Comparison of ENCODE assay signal across 34 cellular contexts in genomic region chr5:149846021-149846420, GRCh38.
"Had no signal": no experiment of that assay in that cellular context is flagged by ENCODE, and none has a peak within 500 bp of the region (broad histone marks: within the 10 kb centered on the region; RNA-seq: fewer than 3 reads in every experiment).

No MANE protein-coding gene starts in this region.

- H3K4me1 ChIP-seq: adrenal gland, body of pancreas, breast epithelium had no signal

- H3K4me1 Mint-ChIP-seq: activated B cell treated with CpG ODN at 0.5 μM for 24 hours; activated CD4-positive, alpha-beta T cell treated with anti-CD3 and anti-CD28 coated beads, Interleukin-2, amount 10 ng/mL, durations not matched to agents 24 days and 14 days; activated naive CD8-positive, alpha-beta T cell treated with anti-CD3 and anti-CD28 coated beads for 36 hours; activated T-helper 17 cell treated with anti-CD3 and anti-CD28 coated beads, Interleukin-2, amount 50 U/mL, for 72 hours had no signal

- H3K27me3 Mint-ChIP-seq: activated B cell treated with CpG ODN at 0.5 μM for 24 hours; activated CD4-positive, alpha-beta memory T cell treated with anti-CD3 and anti-CD28 coated beads for 36 hours; activated CD4-positive, alpha-beta T cell treated with anti-CD3 and anti-CD28 coated beads, Interleukin-2, amount 10 ng/mL, durations not matched to agents 24 days and 14 days; activated CD8-positive, alpha-beta T cell treated with anti-CD3 and anti-CD28 coated beads for 36 hours; activated naive CD8-positive, alpha-beta T cell treated with anti-CD3 and anti-CD28 coated beads for 36 hours; activated T-helper 17 cell treated with anti-CD3 and anti-CD28 coated beads, Interleukin-2, amount 50 U/mL, for 72 hours had no signal

- H3K36me3 ChIP-seq: brain microvascular endothelial cell, breast epithelium had no signal

- H3K27ac ChIP-seq: adrenal gland, body of pancreas, brain microvascular endothelial cell, breast epithelium, VCaP had no signal

- H3K27ac Mint-ChIP-seq: activated B cell treated with CpG ODN at 0.5 μM for 24 hours; activated CD4-positive, alpha-beta memory T cell treated with anti-CD3 and anti-CD28 coated beads for 36 hours; activated CD4-positive, alpha-beta T cell treated with anti-CD3 and anti-CD28 coated beads, Interleukin-2, amount 10 ng/mL, durations not matched to agents 24 days and 14 days; activated CD8-positive, alpha-beta T cell treated with anti-CD3 and anti-CD28 coated beads for 36 hours; activated naive CD4-positive, alpha-beta T cell treated with anti-CD3 and anti-CD28 coated beads for 36 hours; activated naive CD4-positive, alpha-beta T cell treated with anti-CD3 and anti-CD28 coated beads, Interleukin-2, amount 50 U/mL, for 72 hours; activated naive CD8-positive, alpha-beta T cell treated with anti-CD3 and anti-CD28 coated beads for 36 hours; activated T-cell treated with anti-CD3 and anti-CD28 coated beads, Interleukin-2, amount 50 U/mL, for 72 hours; activated T-helper 1 cell treated with anti-CD3 and anti-CD28 coated beads, Interleukin-12 subunit alpha, Interleukin-12 subunit beta, Interleukin-2, Interleukin-4 antibody, amounts not matched to agents 30 ng/mL and 10 ng/mL and 1 ng/mL, durations not matched to agents 14 hours and 24 hours and 36 hours; activated T-helper 17 cell treated with anti-CD3 and anti-CD28 coated beads, Interleukin-2, amount 50 U/mL, for 72 hours; T-helper 1 cell treated with Interleukin-12 subunit alpha and Interleukin-12 subunit beta and Interleukin-4 antibody, amounts not matched to agents 30 μg/mL and 1 μg/mL, for 36 hours; T-helper 2 cell treated with Interferon-gamma antibody and Interleukin-4, amounts not matched to agents 5 μg/mL and 100 μg/mL, for 36 hours had no signal

- DNase-seq: activated B cell treated with CpG ODN at 0.5 μM for 24 hours; activated CD4-positive, alpha-beta memory T cell treated with anti-CD3 and anti-CD28 coated beads for 36 hours; activated CD4-positive, alpha-beta T cell treated with anti-CD3 and anti-CD28 coated beads for 4 hours; activated CD4-positive, alpha-beta T cell treated with anti-CD3 and anti-CD28 coated beads, Interleukin-2, amount 10 ng/mL, durations not matched to agents 24 days and 14 days; activated CD4-positive, alpha-beta T cell treated with anti-CD3 and anti-CD28 coated beads, Interleukin-2, amount 50 U/mL, for 1 hour; activated CD4-positive, alpha-beta T cell treated with anti-CD3 and anti-CD28 coated beads, Interleukin-2, amount 50 U/mL, for 4 hours; activated CD4-positive, CD25-positive, alpha-beta regulatory T cell treated with anti-CD3 and anti-CD28 coated beads, Interleukin-2, amount 50 U/mL, for 72 hours; activated CD8-positive, alpha-beta memory T cell treated with anti-CD3 and anti-CD28 coated beads, Interleukin-2, amount 50 U/mL, for 4 hours; activated CD8-positive, alpha-beta T cell treated with anti-CD3 and anti-CD28 coated beads for 36 hours; activated effector memory CD4-positive, alpha-beta T cell treated with anti-CD3 and anti-CD28 coated beads, Interleukin-2, amount 50 U/mL, for 16 hours; activated gamma-delta T cell treated with Interleukin-2 at 50 U/mL for 16 hours; activated naive CD4-positive, alpha-beta T cell; activated naive CD4-positive, alpha-beta T cell treated with anti-CD3 and anti-CD28 coated beads for 36 hours; activated naive CD4-positive, alpha-beta T cell treated with anti-CD3 and anti-CD28 coated beads, Interleukin-2, amount 50 U/mL, for 16 hours; activated naive CD8-positive, alpha-beta T cell treated with anti-CD3 and anti-CD28 coated beads for 36 hours; activated T-cell treated with anti-CD3 and anti-CD28 coated beads for 4 hours; activated T-cell treated with anti-CD3 and anti-CD28 coated beads, Interleukin-2, amount 50 U/mL, for 4 hours; activated T-cell treated with anti-CD3 and anti-CD28 coated beads, Interleukin-2, amount 50 U/mL, for 72 hours; amniotic stem cell; aorta; body of pancreas; brain microvascular endothelial cell; SW 1271; T-helper 1 cell; T-helper 2 cell; T-helper 9 cell had no signal

- H3K27me3 ChIP-seq: adrenal gland, body of pancreas, brain microvascular endothelial cell, breast epithelium had no signal

- H3K9me3 ChIP-seq: adrenal gland, body of pancreas, breast epithelium had no signal

- ATAC-seq: activated CD8-positive, alpha-beta T cell treated with anti-CD3 and anti-CD28 coated beads for 36 hours; activated naive CD4-positive, alpha-beta T cell treated with anti-CD3 and anti-CD28 coated beads, Interleukin-2, amount 50 U/mL, for 72 hours; activated T-cell treated with anti-CD3 and anti-CD28 coated beads, Interleukin-2, amount 50 U/mL, for 4 hours; activated T-cell treated with anti-CD3 and anti-CD28 coated beads, Interleukin-2, amount 50 U/mL, for 72 hours; activated T-helper 17 cell treated with anti-CD3 and anti-CD28 coated beads, Interleukin-2, amount 50 U/mL, for 72 hours; body of pancreas had no signal

- H3K4me3 Mint-ChIP-seq: activated B cell treated with CpG ODN at 0.5 μM for 24 hours; activated CD4-positive, alpha-beta memory T cell treated with anti-CD3 and anti-CD28 coated beads for 36 hours; activated CD4-positive, alpha-beta T cell treated with anti-CD3 and anti-CD28 coated beads, Interleukin-2, amount 10 ng/mL, durations not matched to agents 24 days and 14 days; activated CD8-positive, alpha-beta T cell treated with anti-CD3 and anti-CD28 coated beads for 36 hours; activated naive CD4-positive, alpha-beta T cell treated with anti-CD3 and anti-CD28 coated beads for 36 hours; activated naive CD8-positive, alpha-beta T cell treated with anti-CD3 and anti-CD28 coated beads for 36 hours; activated T-cell treated with anti-CD3 and anti-CD28 coated beads, Interleukin-2, amount 50 U/mL, for 4 hours; activated T-cell treated with anti-CD3 and anti-CD28 coated beads, Interleukin-2, amount 50 U/mL, for 72 hours; activated T-helper 1 cell treated with anti-CD3 and anti-CD28 coated beads, Interleukin-12 subunit alpha, Interleukin-12 subunit beta, Interleukin-2, Interleukin-4 antibody, amounts not matched to agents 30 ng/mL and 10 ng/mL and 1 ng/mL, durations not matched to agents 14 hours and 24 hours and 36 hours; activated T-helper 17 cell treated with anti-CD3 and anti-CD28 coated beads, Interleukin-2, amount 50 U/mL, for 72 hours; T-helper 1 cell treated with Interleukin-12 subunit alpha and Interleukin-12 subunit beta and Interleukin-4 antibody, amounts not matched to agents 30 μg/mL and 1 μg/mL, for 36 hours; T-helper 2 cell treated with Interferon-gamma antibody and Interleukin-4, amounts not matched to agents 5 μg/mL and 100 μg/mL, for 36 hours had no signal

- H3K9me3 Mint-ChIP-seq: activated B cell treated with CpG ODN at 0.5 μM for 24 hours; activated CD4-positive, alpha-beta memory T cell treated with anti-CD3 and anti-CD28 coated beads for 36 hours; activated CD4-positive, alpha-beta T cell treated with anti-CD3 and anti-CD28 coated beads, Interleukin-2, amount 10 ng/mL, durations not matched to agents 24 days and 14 days; activated CD8-positive, alpha-beta T cell treated with anti-CD3 and anti-CD28 coated beads for 36 hours; activated naive CD4-positive, alpha-beta T cell treated with anti-CD3 and anti-CD28 coated beads for 36 hours; activated naive CD4-positive, alpha-beta T cell treated with anti-CD3 and anti-CD28 coated beads, Interleukin-2, amount 50 U/mL, for 72 hours; activated naive CD8-positive, alpha-beta T cell treated with anti-CD3 and anti-CD28 coated beads for 36 hours; activated T-cell treated with anti-CD3 and anti-CD28 coated beads, Interleukin-2, amount 50 U/mL, for 4 hours; activated T-cell treated with anti-CD3 and anti-CD28 coated beads, Interleukin-2, amount 50 U/mL, for 72 hours; activated T-helper 1 cell treated with anti-CD3 and anti-CD28 coated beads, Interleukin-12 subunit alpha, Interleukin-12 subunit beta, Interleukin-2, Interleukin-4 antibody, amounts not matched to agents 30 ng/mL and 10 ng/mL and 1 ng/mL, durations not matched to agents 14 hours and 24 hours and 36 hours; activated T-helper 17 cell treated with anti-CD3 and anti-CD28 coated beads, Interleukin-2, amount 50 U/mL, for 72 hours; T-helper 1 cell treated with Interleukin-12 subunit alpha and Interleukin-12 subunit beta and Interleukin-4 antibody, amounts not matched to agents 30 μg/mL and 1 μg/mL, for 36 hours; T-helper 2 cell treated with Interferon-gamma antibody and Interleukin-4, amounts not matched to agents 5 μg/mL and 100 μg/mL, for 36 hours had no signal

- H3K4me3 ChIP-seq: adrenal gland, body of pancreas, breast epithelium had no signal
